Comparison of ENCODE assay signal across 30 cellular contexts in the genomic region with DNA sequence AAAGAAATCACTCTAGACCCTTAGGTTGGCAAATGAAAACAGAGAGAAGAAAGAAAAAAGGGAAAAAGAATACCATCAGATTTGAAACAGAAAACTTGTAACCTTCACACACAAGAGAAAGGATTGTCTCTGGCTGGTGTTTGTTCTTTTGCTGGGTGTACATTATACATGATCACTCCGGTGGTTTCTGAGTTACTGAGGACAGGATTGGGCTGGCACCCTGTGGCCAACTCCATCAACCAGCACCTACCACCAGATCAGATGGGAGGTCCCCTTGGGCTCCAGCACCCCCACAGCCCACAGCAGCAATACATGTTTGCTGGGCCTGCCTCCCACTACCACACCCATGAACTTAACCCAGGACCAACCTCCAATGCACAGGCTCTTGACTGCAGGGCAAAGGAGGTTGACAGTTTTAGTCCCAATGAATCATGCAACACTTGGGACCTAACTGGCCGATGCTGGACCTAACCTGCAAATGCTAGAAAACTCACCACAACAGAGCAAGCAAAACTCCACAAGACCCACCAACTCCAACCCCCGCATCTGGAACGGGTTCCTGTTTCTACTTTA.
DNase-seq lines count a peak whose midpoint lies in the region; ATAC-seq and TF ChIP-seq lines count a peak whose summit lies in the region.
"Had no signal": no experiment of that assay in that cellular context is flagged by ENCODE, and none has a peak within 500 bp of the region (broad histone marks: within the 10 kb centered on the region; RNA-seq: fewer than 3 reads in every experiment).

No MANE protein-coding gene starts in this region.

- H3K27me3 ChIP-seq in A673 (replicated peaks; ENCODE audit: insufficient read depth, low read depth, low read length, poor library complexity) = no peaks in the 10 kb centered on the region
- no peaks in the 10 kb centered on the region for H3K27me3 ChIP-seq in osteoblast (ENCODE audit: insufficient read depth, low read length)
- H3K27me3 ChIP-seq: esophagus squamous epithelium had no signal

- no peak overlapping the region for H3K4me3 Mint-ChIP-seq in brain
- H3K4me3 Mint-ChIP-seq in activated T-cell treated with anti-CD3 and anti-CD28 coated beads, Interleukin-2, amount 50 U/mL, for 4 hours = no peak overlapping the region
- H3K4me3 Mint-ChIP-seq: H9; memory B cell; naive B cell; T-helper 2 cell treated with Interferon-gamma antibody and Interleukin-4, amounts not matched to agents 5 μg/mL and 100 μg/mL, for 36 hours had no signal

- H3K9me3 Mint-ChIP-seq in brain = peaks cover 0 to 3% (median 0%) of the 10 kb centered on the region in 5 experiments
- H3K9me3 Mint-ChIP-seq in activated T-cell treated with anti-CD3 and anti-CD28 coated beads, Interleukin-2, amount 50 U/mL, for 4 hours = no peaks in the 10 kb centered on the region
- H3K9me3 Mint-ChIP-seq: H9; memory B cell; T-helper 2 cell treated with Interferon-gamma antibody and Interleukin-4, amounts not matched to agents 5 μg/mL and 100 μg/mL, for 36 hours had no signal

- peak; percentile 36; the same call in 1 of the 2 replicates for TF ChIP-seq RAD21 in Ishikawa (IDR thresholded peaks at IDR 0.05; ENCODE audit: low read depth)

- peak overlapping the region in 4 of 5 experiments; percentile 3 to 68 (median 33) for H3K27ac Mint-ChIP-seq in brain
- H3K27ac Mint-ChIP-seq: H9; memory B cell; naive B cell; T-helper 2 cell treated with Interferon-gamma antibody and Interleukin-4, amounts not matched to agents 5 μg/mL and 100 μg/mL, for 36 hours had no signal

- no peaks in the 10 kb centered on the region for H3K36me3 Mint-ChIP-seq in brain
- no peaks in the 10 kb centered on the region for H3K36me3 Mint-ChIP-seq in activated T-cell treated with anti-CD3 and anti-CD28 coated beads, Interleukin-2, amount 50 U/mL, for 4 hours (ENCODE audit: insufficient read depth)
- H3K36me3 Mint-ChIP-seq: memory B cell, naive B cell had no signal

- peaks cover 2% of the 10 kb centered on the region for H4K20me1 ChIP-seq in osteoblast (ENCODE audit: insufficient read depth, low read length)

- POLR2A ChIA-PET in A673 (lab: Charles Lee; ENCODE audit: low non-redundant PET) = interaction anchor here (0.7 kb wide), 1 partner anchor 59 kb away, joined by 7 read pairs; no protein-coding TSS in a partner anchor

- DNase-seq in A673 (ENCODE audit: low spot score) (no peak), osteoblast (ENCODE audit: insufficient read length, low spot score, missing footprints) (peak; percentile 48), mesenteric fat pad (ENCODE audit: low spot score) (no peak), T-helper 1 cell (no peak)
- no peak for DNase-seq in activated T-cell treated with anti-CD3 and anti-CD28 coated beads, Interleukin-2, amount 50 U/mL, for 4 hours
- DNase-seq: activated CD4-positive, alpha-beta T cell treated with anti-CD3 and anti-CD28 coated beads for 48 hours; activated CD8-positive, alpha-beta memory T cell treated with anti-CD3 and anti-CD28 coated beads for 24 hours; activated gamma-delta T cell treated with Interleukin-2 at 50 U/mL for 16 hours; activated T-cell treated with anti-CD3 and anti-CD28 coated beads, Interleukin-2, amount 50 U/mL, for 1 hour; C1 segment of cervical spinal cord; Caco-2; central memory CD4-positive, alpha-beta T cell; dermis blood vessel endothelial cell; DMS79 treated with DMSO at 0.1 percent for 48 hours; esophagus squamous epithelium; foreskin melanocyte; GF-D8; H9; Kasumi-1; naive B cell; NCI-H1694 treated with DMSO at 0.1 percent for 48 hours; NCI-H524; RPMI8226; stimulated activated naive CD8-positive, alpha-beta T cell treated with anti-CD3 and anti-CD28 coated beads, Interleukin-15, Interleukin-2, amounts not matched to agents 100 U/mL and 50 U/mL, for 24 hours had no signal

- H3K79me2 ChIP-seq in osteoblast (ENCODE audit: insufficient read depth, low read length) = peaks cover 2% of the 10 kb centered on the region

- peak; percentile 28; the same call in 1 of the 2 replicates for TF ChIP-seq CTCF in A673 (conservative IDR thresholded peaks at IDR 0.05; ENCODE audit: low read depth, low read length)
- TF ChIP-seq CTCF in brain (conservative IDR thresholded peaks at IDR 0.05) = no peak
- TF ChIP-seq CTCF in osteoblast (IDR thresholded peaks at IDR 0.05; ENCODE audit: extremely low read depth, low read depth, low read length) = peak; percentile 15

- H3K4me3 ChIP-seq in A673 (ENCODE audit: low read depth, low read length, poor library complexity, severe bottlenecking) = no peak overlapping the region
- H3K4me3 ChIP-seq in osteoblast (ENCODE audit: insufficient read depth, low read length) = no peak overlapping the region
- H3K4me3 ChIP-seq: esophagus squamous epithelium, prostate gland had no signal

- no peak overlapping the region for H3K4me2 ChIP-seq in osteoblast (ENCODE audit: insufficient read depth, low read length)

- H3K9me3 ChIP-seq in A673 (ENCODE audit: low read depth, low read length, poor library complexity, severe bottlenecking) (no peaks in the 10 kb centered on the region), osteoblast (ENCODE audit: low read depth, low read length) (no peaks in the 10 kb centered on the region)
- H3K9me3 ChIP-seq: Caco-2, esophagus squamous epithelium, prostate gland had no signal

- intact Hi-C loops in A673 (cut with micrococcal nuclease; ENCODE audit: unreplicated experiment) = loop anchor here (5.0 kb wide), 1 partner anchor 88 kb away; no protein-coding TSS in a partner anchor

- H3K36me3 ChIP-seq in A673 (ENCODE audit: insufficient read depth, low read length, poor library complexity, severe bottlenecking) = no peaks in the 10 kb centered on the region
- H3K36me3 ChIP-seq in osteoblast (ENCODE audit: insufficient read depth, low read length) = no peaks in the 10 kb centered on the region
- H3K36me3 ChIP-seq: esophagus squamous epithelium, prostate gland had no signal

- CTCF ChIA-PET in A673 (lab: Charles Lee) = no interaction called here

- no TSS peak for BruUV-seq in A673 (replicated peaks; lab: Mats Ljungman, UMichigan)

- H3K27me3 Mint-ChIP-seq in brain = peaks cover 3% of the 10 kb centered on the region
- H3K27me3 Mint-ChIP-seq in activated T-cell treated with anti-CD3 and anti-CD28 coated beads, Interleukin-2, amount 50 U/mL, for 4 hours (ENCODE audit: low read depth) = peaks cover 5% of the 10 kb centered on the region

- H2AFZ ChIP-seq in osteoblast (ENCODE audit: low read length) = no peak overlapping the region

- H3K4me1 ChIP-seq in A673 (ENCODE audit: insufficient read depth, low read length, poor library complexity, severe bottlenecking) = peaks cover 20% of the 10 kb centered on the region
- peaks cover 4% of the 10 kb centered on the region for H3K4me1 ChIP-seq in osteoblast (ENCODE audit: insufficient read depth, low read length)

- no peak overlapping the region for H3K27ac ChIP-seq in A673 (ENCODE audit: low read depth, low read length, poor library complexity, severe bottlenecking)
- H3K27ac ChIP-seq in osteoblast (ENCODE audit: low read depth, low read length) = no peak overlapping the region
- H3K27ac ChIP-seq: esophagus squamous epithelium had no signal

- no peak for TF ChIP-seq EP300 in Ishikawa (IDR thresholded peaks at IDR 0.05; ENCODE audit: borderline replicate concordance)

- H3K4me1 Mint-ChIP-seq in brain = peaks cover 53% of the 10 kb centered on the region
- H3K4me1 Mint-ChIP-seq in activated T-cell treated with anti-CD3 and anti-CD28 coated beads, Interleukin-2, amount 50 U/mL, for 4 hours (ENCODE audit: low read depth) = peaks cover 10% of the 10 kb centered on the region
- H3K4me1 Mint-ChIP-seq: naive B cell had no signal

- ATAC-seq in activated T-cell treated with anti-CD3 and anti-CD28 coated beads, Interleukin-2, amount 50 U/mL, for 4 hours = no peak
- ATAC-seq in HG03045 (IDR thresholded peaks at IDR 0.05; ENCODE audit: unreplicated experiment) = no peak
- ATAC-seq: stimulated activated naive CD8-positive, alpha-beta T cell treated with anti-CD3 and anti-CD28 coated beads, Interleukin-15, Interleukin-2, amounts not matched to agents 100 U/mL and 50 U/mL, for 24 hours had no signal

TF ChIP-seq in Ishikawa, 13 proteins besides CTCF, POLR2A, EP300 and RAD21:
- no peak for TF ChIP-seq TEAD4 (IDR thresholded peaks at IDR 0.05)
- TF ChIP-seq ZBTB7A (IDR thresholded peaks at IDR 0.05; ENCODE audit: low read depth) = no peak

Comparison
In these comparisons a context has a peak if more than half of its experiments do, and no peak if none do; other contexts are left out.
1. CTCF ChIP-seq: peak in A673 (single experiment) and osteoblast (single experiment); none in brain (0 of 2).